ENCODE assay signal across 12 cellular contexts in the genomic region with DNA sequence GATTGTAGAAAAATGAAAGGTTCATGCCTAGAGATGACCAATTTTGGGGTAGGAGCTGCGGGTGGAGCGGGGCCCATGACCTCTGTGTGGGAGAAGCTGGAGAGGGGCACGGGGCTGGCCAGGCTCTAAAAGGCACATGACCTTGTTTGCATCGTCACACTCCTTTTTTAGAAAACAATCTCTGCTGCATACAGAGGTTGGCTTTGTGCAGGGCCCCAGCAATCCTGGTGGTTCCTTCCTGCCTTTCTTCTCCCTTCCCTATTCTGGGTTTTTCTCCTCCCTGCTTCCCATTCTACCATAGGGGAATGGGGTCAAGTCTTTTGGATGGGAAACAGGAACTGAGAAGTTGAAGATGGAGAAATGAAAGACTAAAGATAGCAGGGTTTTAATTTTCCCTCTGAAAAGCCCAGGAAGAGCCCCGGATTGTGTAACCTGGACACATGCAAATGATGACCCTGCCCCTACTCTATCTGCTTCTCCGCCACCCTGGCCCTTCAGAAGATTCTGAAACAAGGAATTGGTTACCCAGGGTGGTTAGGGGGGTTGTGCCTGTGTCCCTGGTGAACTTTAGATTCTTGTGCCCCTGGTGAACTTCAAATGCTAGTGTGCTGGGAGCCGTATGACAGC. TPM values are rescaled to one million over a fixed set of nuclear protein-coding genes. Genes with fewer than 3 reads are reported as not detected.
DNase-seq lines count a peak whose midpoint lies in the region; ATAC-seq, FAIRE-seq and TF ChIP-seq lines count a peak whose summit lies in the region.
"Had no signal": no experiment of that assay in that cellular context is flagged by ENCODE, and none has a peak within 500 bp of the region (broad histone marks: within the 10 kb centered on the region; RNA-seq: fewer than 3 reads in every experiment).

No MANE protein-coding gene starts in this region.

- TF ChIP-seq POLR2A in gastrocnemius medialis (IDR thresholded peaks at IDR 0.05) = no peak

- H3K27ac Mint-ChIP-seq in Calu3 (ENCODE audit: unreplicated experiment) = peak overlapping the region; percentile 43
- H3K27ac Mint-ChIP-seq: B cell had no signal

- no peaks in the 10 kb centered on the region for H3K27me3 Mint-ChIP-seq in Calu3 (ENCODE audit: unreplicated experiment)

- H3K9me3 Mint-ChIP-seq in Calu3 (ENCODE audit: low read depth, unreplicated experiment) = no peaks in the 10 kb centered on the region

- FAIRE-seq in kidney (lab: Jason Lieb, UNC) = no peak

- intact Hi-C loops in Calu3 (cut with micrococcal nuclease; ENCODE audit: unreplicated experiment) = no loop called here
- intact Hi-C loops in kidney (cut with DNase I) = no loop called here
- intact Hi-C loops in gastrocnemius medialis (cut with DNase I; ENCODE audit: low total_unique reads) = no loop called here

- H3K27ac ChIP-seq in caudate nucleus (ENCODE audit: low read depth, low read length) (peak overlapping the region; percentile 88), kidney (ENCODE audit: low read depth in 2 of 2, low read length in 2 of 2) (peak overlapping the region; percentile 68 to 74), gastrocnemius medialis (peak overlapping the region; percentile 71 to 83 (median 74))

- H3K4me1 ChIP-seq in kidney (ENCODE audit: control insufficient read depth in 1 of 2, insufficient read depth in 1 of 2, low read depth in 1 of 2, low read length in 2 of 2) (peaks cover 61 to 67% of the 10 kb centered on the region in 2 donors), gastrocnemius medialis (peaks cover 41 to 56% of the 10 kb centered on the region in 2 donors)

- H3K4me3 ChIP-seq in kidney (ENCODE audit: low read length in 2 of 2) (no peak overlapping the region), gastrocnemius medialis (no peak overlapping the region)

- no peak overlapping the region for H3K4me3 Mint-ChIP-seq in Calu3 (ENCODE audit: low read depth, unreplicated experiment)
- H3K4me3 Mint-ChIP-seq: B cell had no signal

- H3K4me1 Mint-ChIP-seq in Calu3 (ENCODE audit: low read depth, unreplicated experiment) = peaks cover 65% of the 10 kb centered on the region
- H3K4me1 Mint-ChIP-seq: B cell had no signal

- CTCF ChIA-PET in Calu3 (lab: Charles Lee) = interaction anchor here (0.8 to 1.3 kb wide), 4 partner anchors 9 to 431 kb away, joined by 3 to 4 read pairs (median 3); no protein-coding TSS in a partner anchor

- H3K9ac ChIP-seq in kidney (ENCODE audit: low read length in 2 of 2) = no peak overlapping the region

- ATAC-seq in gastrocnemius medialis (no peak), GM21515 (IDR thresholded peaks at IDR 0.05; ENCODE audit: unreplicated experiment) (no peak)
- ATAC-seq: PC-3 had no signal

- in situ Hi-C loops in gastrocnemius medialis (cut with MboI; ENCODE audit: low sequenced_read_pairs in 4 of 4) = no loop called here

- peaks cover 20% of the 10 kb centered on the region for H3K36me3 Mint-ChIP-seq in Calu3 (ENCODE audit: insufficient read depth, unreplicated experiment)

- BruUV-seq in Calu3 (replicated peaks; lab: Mats Ljungman, UMichigan) = no TSS peak

- no peaks in the 10 kb centered on the region for H3K27me3 ChIP-seq in gastrocnemius medialis

- DNase-seq in Calu3 (no peak), caudate nucleus (lab: John Stamatoyannopoulos, UW) (peak in 4 of 61 donors; percentile 30 to 46 (median 33)), kidney (no peak), gastrocnemius medialis (no peak), GM20000 (ENCODE audit: low spot score) (no peak), HT-29 (ENCODE audit: low spot score) (no peak)
- DNase-seq in activated effector memory CD4-positive, alpha-beta T cell treated with anti-CD3 and anti-CD28 coated beads, Interleukin-2, amount 50 U/mL, for 16 hours = no peak
- DNase-seq: activated effector memory CD4-positive, alpha-beta T cell treated with Interleukin-2 at 50 U/mL for 16 hours; NCI-H187; PC-3 had no signal

- H3K36me3 ChIP-seq in kidney (ENCODE audit: control insufficient read depth in 1 of 2, insufficient read depth in 2 of 2, low read length in 2 of 2) = no peaks in the 10 kb centered on the region
- H3K36me3 ChIP-seq in gastrocnemius medialis = no peaks in the 10 kb centered on the region

- H3K9me3 ChIP-seq in kidney (ENCODE audit: control insufficient read depth in 1 of 2, low read length in 2 of 2) = no peaks in the 10 kb centered on the region
- no peaks in the 10 kb centered on the region for H3K9me3 ChIP-seq in gastrocnemius medialis

- no peak for TF ChIP-seq CTCF in Calu3 (IDR thresholded peaks at IDR 0.05; ENCODE audit: unreplicated experiment)
- no peak for TF ChIP-seq CTCF in kidney (IDR thresholded peaks at IDR 0.05; ENCODE audit: borderline replicate concordance, extremely low read depth, insufficient read depth)
- no peak for TF ChIP-seq CTCF in gastrocnemius medialis (IDR thresholded peaks at IDR 0.05 in 4 of 5, conservative IDR thresholded peaks at IDR 0.05 in 1 of 5)
- no peak for TF ChIP-seq CTCF in GM20000 (IDR thresholded peaks at IDR 0.05; ENCODE audit: extremely low read depth, missing control alignments)

RNA-seq across cellular contexts. Expression of a gene that starts 53.9 kb away (rescaled TPM):
- 75.1 and 78.6 TPM in 2 replicates for total RNA-seq in Calu3 (2022)
- 54.8 TPM for total RNA-seq in kidney
- polyA plus RNA-seq in kidney (ENCODE audit: insufficient read depth, low read depth, low replicate concordance) = 26.2 TPM
- total RNA-seq in gastrocnemius medialis = 1 to 10 TPM; 1.9 to 4.0 (median 3.4) TPM
- 27.0 and 34.8 TPM in 2 replicates for total RNA-seq in HT-29 (2014; rRNA removed; shearing (Covaris generic))
- total RNA-seq: B cell had no signal
